7 cellular contexts compared by ENCODE assay signal in genomic region chr7:25894002-25894901, GRCh38.
DNase-seq lines count a peak whose midpoint lies in the region; ATAC-seq and TF ChIP-seq lines count a peak whose summit lies in the region.

No MANE protein-coding gene starts in this region.

- no peaks in the 10 kb centered on the region for H3K9me3 ChIP-seq in stomach

- peaks cover 4 to 27% (median 18%) of the 10 kb centered on the region in 4 donors for H3K4me1 ChIP-seq in stomach

- 69 to 78% (median 76%) methylated on average over 6 to 7 of the region's 7 CpGs for WGBS in stomach, 5 donors

- H3K4me3 ChIP-seq in GM08714 (ENCODE audit: low read length) (peak overlapping the region; percentile 19; the same call in 1 of the 2 replicates), stomach (no peak overlapping the region)

- intact Hi-C loops in stomach (cut with DNase I; ENCODE audit: low total_unique reads): loop anchor here (5.0 to 10.0 kb wide), 2 partner anchors 473 to 781 kb away; no protein-coding TSS in a partner anchor

- DNase-seq in T follicular helper cell (ENCODE audit: low read depth) (peak; percentile 8), erythroblast (lab: John Stamatoyannopoulos, UW) (peak; percentile 18 to 31), stomach (peak; percentile 46), DMS153 (lab: John Stamatoyannopoulos, UW) (no peak)

- H3K36me3 ChIP-seq in stomach: no peaks in the 10 kb centered on the region

- no peak for TF ChIP-seq EP300 in stomach (IDR thresholded peaks at IDR 0.05)

- H3K27me3 ChIP-seq in stomach: peaks cover 0 to 37% (median 2%) of the 10 kb centered on the region in 3 donors

- no peak for TF ChIP-seq POLR2A in erythroblast (IDR thresholded peaks at IDR 0.05; ENCODE audit: low read length)
- TF ChIP-seq POLR2A in stomach (IDR thresholded peaks at IDR 0.05): no peak

- no peak for TF ChIP-seq CTCF in stomach (IDR thresholded peaks at IDR 0.05)

- ATAC-seq in GM19468 (IDR thresholded peaks at IDR 0.05; ENCODE audit: extremely low read depth, unreplicated experiment) (peak; percentile 57), HG03457 (IDR thresholded peaks at IDR 0.05; ENCODE audit: unreplicated experiment) (peak; percentile 40)

- H3K27ac ChIP-seq in stomach: peak overlapping the region in 2 of 5 donors; percentile 14 to 41
